In genomic region chr12:84874125-84874824, GRCh38 we compare ENCODE assay signal across 1 cellular context.
TF ChIP-seq lines count a peak whose summit lies in the region.

No MANE protein-coding gene starts in this region.

TF ChIP-seq in IMR-90, 13 proteins besides CTCF, POLR2A, EP300 and RAD21:
- TF ChIP-seq SMC3 (IDR thresholded peaks at IDR 0.05; ENCODE audit: low read depth, low read length): peak; percentile 80
- TF ChIP-seq CEBPB (IDR thresholded peaks at IDR 0.05; ENCODE audit: low read depth, low read length): peak; percentile 26; the same call in 1 of the 2 replicates
- no peak for TF ChIP-seq ELK1 (IDR thresholded peaks at IDR 0.05; ENCODE audit: borderline replicate concordance, low read depth, low read length)
